ENCODE assay signal across 10 cellular contexts in genomic region chr12:664075-664778, GRCh38.
"Had no signal": no experiment of that assay in that cellular context is flagged by ENCODE, and none has a peak within 500 bp of the region (broad histone marks: within the 10 kb centered on the region; RNA-seq: fewer than 3 reads in every experiment).

No MANE protein-coding gene starts in this region.

- H3K36me3 Mint-ChIP-seq: activated naive CD8-positive, alpha-beta T cell; immature natural killer cell; memory B cell; natural killer cell treated with Interleukin-12 subunit alpha and Interleukin-12 subunit beta and Interleukin-15 and Interleukin-18, amount 100 ng/mL, for 72 hours had no signal

- DNase-seq: activated CD8-positive, alpha-beta T cell treated with anti-CD3 and anti-CD28 coated beads, Interleukin-2, amount 10 ng/mL, durations not matched to agents 7 days and 5 days; aorta; immature natural killer cell; sigmoid colon; stimulated activated CD4-positive, alpha-beta T cell treated with anti-CD3 and anti-CD28 coated beads, Interleukin-12 subunit alpha, Interleukin-12 subunit beta, amount 100 ng/mL, for 4 hours; stimulated activated naive CD4-positive, alpha-beta T cell treated with Interleukin-2 at 50 U/mL for 16 hours had no signal

- ATAC-seq: natural killer cell treated with Interleukin-12 subunit alpha and Interleukin-12 subunit beta and Interleukin-15 and Interleukin-18, amount 100 ng/mL, for 72 hours had no signal

- H3K4me3 Mint-ChIP-seq: immature natural killer cell, memory B cell had no signal

- H3K36me3 ChIP-seq: esophagus muscularis mucosa, sigmoid colon had no signal

- H3K4me3 ChIP-seq: sigmoid colon had no signal

- H3K27me3 ChIP-seq: sigmoid colon had no signal

- H3K9me3 ChIP-seq: esophagus muscularis mucosa, sigmoid colon had no signal

- H3K9me3 Mint-ChIP-seq: immature natural killer cell; memory B cell; natural killer cell treated with Interleukin-12 subunit alpha and Interleukin-12 subunit beta and Interleukin-15 and Interleukin-18, amount 100 ng/mL, for 72 hours had no signal

- H3K27me3 Mint-ChIP-seq: activated naive CD8-positive, alpha-beta T cell; memory B cell had no signal

- H3K27ac Mint-ChIP-seq: activated CD8-positive, alpha-beta T cell treated with anti-CD3 and anti-CD28 coated beads, Interleukin-2, amount 10 ng/mL, durations not matched to agents 7 days and 5 days; memory B cell had no signal
